In the genomic region with DNA sequence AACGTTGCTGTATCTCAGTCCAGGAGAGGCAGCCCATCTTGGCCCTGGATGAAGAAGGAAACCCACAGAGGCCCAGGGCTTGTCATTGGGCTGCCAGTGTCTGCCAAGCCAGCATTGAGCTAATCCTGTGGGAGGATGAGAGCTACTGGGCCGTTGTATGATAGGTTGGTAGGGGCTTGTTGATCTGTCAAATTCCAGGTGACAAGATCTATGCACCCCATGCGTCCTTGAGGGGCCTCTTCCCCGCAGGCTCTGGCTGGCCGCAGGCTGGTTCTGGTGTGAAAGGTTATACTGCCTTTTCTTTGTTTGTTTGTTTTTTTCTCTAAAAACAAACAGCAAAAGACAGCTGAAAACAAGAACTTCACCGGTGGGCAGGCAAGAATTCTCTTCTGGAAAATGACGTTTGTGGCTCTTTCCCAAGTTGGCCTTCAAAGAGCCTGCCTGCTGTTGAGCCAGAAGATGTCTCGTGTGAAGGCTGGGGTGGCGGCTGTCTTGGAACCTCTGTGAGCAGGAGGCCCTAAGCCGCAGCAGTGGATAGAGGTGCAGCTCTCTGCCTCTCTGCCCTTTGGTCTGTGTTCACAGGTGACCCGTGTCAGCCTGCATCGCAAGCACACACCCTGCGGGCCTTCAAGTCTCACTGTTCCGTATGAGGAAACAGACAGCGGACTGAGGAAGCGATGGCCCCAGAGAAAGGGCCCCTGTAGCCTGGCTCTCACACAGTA, we compare ENCODE assay signal across 1 cellular context.
TF ChIP-seq lines count a peak whose summit lies in the region.

No MANE protein-coding gene starts in this region.

TF ChIP-seq in HepG2, 621 proteins besides CTCF, POLR2A, EP300 and RAD21 (continued from another document and continues in another):
- TF ChIP-seq MTA1 (CRISPR knock-in tag; IDR thresholded peaks at IDR 0.05; ENCODE audit: borderline replicate concordance) (peak; percentile 65; the same call in 1 of the 2 replicates), IRF1 (CRISPR knock-in tag; IDR thresholded peaks at IDR 0.05; ENCODE audit: low read depth) (0 out of 2 replicates have a peak, but pooled peaks have one; percentile 35), ZFX (CRISPR knock-in tag; IDR thresholded peaks at IDR 0.05; ENCODE audit: low read depth) (peak; percentile 48; the same call in 1 of the 2 replicates), ZNF816 (CRISPR knock-in tag; IDR thresholded peaks at IDR 0.05; ENCODE audit: borderline replicate concordance) (peak; percentile 45; the same call in 1 of the 2 replicates), SALL1 (CRISPR knock-in tag; IDR thresholded peaks at IDR 0.05) (peak; percentile 68), ATM (IDR thresholded peaks at IDR 0.05; ENCODE audit: borderline replicate concordance) (no peak), ZNF687 (CRISPR knock-in tag; IDR thresholded peaks at IDR 0.05) (peak; percentile 80), HMG20A (CRISPR knock-in tag; IDR thresholded peaks at IDR 0.05; ENCODE audit: borderline replicate concordance) (peak; percentile 34; the same call in 1 of the 2 replicates), SP4 (CRISPR knock-in tag; IDR thresholded peaks at IDR 0.05) (no peak), SAP130 (CRISPR knock-in tag; IDR thresholded peaks at IDR 0.05; ENCODE audit: low read depth) (peak; percentile 44), ZNF792 (CRISPR knock-in tag; IDR thresholded peaks at IDR 0.05) (0 out of 2 replicates have a peak, but pooled peaks have one; percentile 20), MED1 (CRISPR knock-in tag; IDR thresholded peaks at IDR 0.05) (peak; percentile 38; the same call in 1 of the 2 replicates), NBN (conservative IDR thresholded peaks at IDR 0.05) (no peak), ZNF704 (CRISPR knock-in tag; IDR thresholded peaks at IDR 0.05; ENCODE audit: borderline replicate concordance) (no peak), ZNF18 (CRISPR knock-in tag; IDR thresholded peaks at IDR 0.05; ENCODE audit: insufficient replicate concordance) (peak; percentile 35), HDAC1 (CRISPR knock-in tag; IDR thresholded peaks at IDR 0.05) (peak; percentile 67; the same call in 1 of the 2 replicates), ZC3H4 (CRISPR knock-in tag; IDR thresholded peaks at IDR 0.05; ENCODE audit: borderline replicate concordance) (no peak), ZNF761 (CRISPR knock-in tag; conservative IDR thresholded peaks at IDR 0.05) (0 out of 2 replicates have a peak, but pooled peaks have one; percentile 65), ZNF318 (CRISPR knock-in tag; IDR thresholded peaks at IDR 0.05) (no peak), SOX13 (IDR thresholded peaks at IDR 0.05) (no peak), SOX13 (CRISPR knock-in tag; conservative IDR thresholded peaks at IDR 0.05 in 1 of 2, IDR thresholded peaks at IDR 0.05 in 1 of 2) (peak in 1 of 2 experiments; percentile 2; a peak in 1 of 4 replicates), ZNF503 (CRISPR knock-in tag; IDR thresholded peaks at IDR 0.05) (no peak), SKI (IDR thresholded peaks at IDR 0.05; ENCODE audit: partially characterized antibody) (peak; percentile 38), NFYC (CRISPR knock-in tag; IDR thresholded peaks at IDR 0.05) (no peak), RXRB (CRISPR knock-in tag; IDR thresholded peaks at IDR 0.05; ENCODE audit: borderline replicate concordance) (0 out of 2 replicates have a peak, but pooled peaks have one; percentile 22), MEIS2 (CRISPR knock-in tag; IDR thresholded peaks at IDR 0.05) (peak; percentile 70; the same call in 1 of the 2 replicates), KLF16 (CRISPR knock-in tag; IDR thresholded peaks at IDR 0.05) (0 out of 4 replicates have a peak, but pooled peaks of 1 of the 2 experiments have one; percentile 48), TAF1 (CRISPR knock-in tag; IDR thresholded peaks at IDR 0.05) (0 out of 2 replicates have a peak, but pooled peaks have one; percentile 28)
- TF ChIP-seq, protein P1, sequence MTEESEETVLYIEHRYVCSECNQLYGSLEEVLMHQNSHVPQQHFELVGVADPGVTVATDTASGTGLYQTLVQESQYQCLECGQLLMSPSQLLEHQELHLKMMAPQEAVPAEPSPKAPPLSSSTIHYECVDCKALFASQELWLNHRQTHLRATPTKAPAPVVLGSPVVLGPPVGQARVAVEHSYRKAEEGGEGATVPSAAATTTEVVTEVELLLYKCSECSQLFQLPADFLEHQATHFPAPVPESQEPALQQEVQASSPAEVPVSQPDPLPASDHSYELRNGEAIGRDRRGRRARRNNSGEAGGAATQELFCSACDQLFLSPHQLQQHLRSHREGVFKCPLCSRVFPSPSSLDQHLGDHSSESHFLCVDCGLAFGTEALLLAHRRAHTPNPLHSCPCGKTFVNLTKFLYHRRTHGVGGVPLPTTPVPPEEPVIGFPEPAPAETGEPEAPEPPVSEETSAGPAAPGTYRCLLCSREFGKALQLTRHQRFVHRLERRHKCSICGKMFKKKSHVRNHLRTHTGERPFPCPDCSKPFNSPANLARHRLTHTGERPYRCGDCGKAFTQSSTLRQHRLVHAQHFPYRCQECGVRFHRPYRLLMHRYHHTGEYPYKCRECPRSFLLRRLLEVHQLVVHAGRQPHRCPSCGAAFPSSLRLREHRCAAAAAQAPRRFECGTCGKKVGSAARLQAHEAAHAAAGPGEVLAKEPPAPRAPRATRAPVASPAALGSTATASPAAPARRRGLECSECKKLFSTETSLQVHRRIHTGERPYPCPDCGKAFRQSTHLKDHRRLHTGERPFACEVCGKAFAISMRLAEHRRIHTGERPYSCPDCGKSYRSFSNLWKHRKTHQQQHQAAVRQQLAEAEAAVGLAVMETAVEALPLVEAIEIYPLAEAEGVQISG (CRISPR knock-in tag; IDR thresholded peaks at IDR 0.05), result peak; percentile 35
